In genomic region chr22:38758276-38758945, GRCh38 we compare ENCODE assay signal across 10 cellular contexts.
DNase-seq lines count a peak whose midpoint lies in the region; ATAC-seq and TF ChIP-seq lines count a peak whose summit lies in the region.
"Had no signal": no experiment of that assay in that cellular context is flagged by ENCODE, and none has a peak within 500 bp of the region (broad histone marks: within the 10 kb centered on the region; RNA-seq: fewer than 3 reads in every experiment).

No MANE protein-coding gene starts in this region.

- no peaks in the 10 kb centered on the region for H3K9me3 Mint-ChIP-seq in activated naive CD8-positive, alpha-beta T cell (ENCODE audit: low read depth)

- TF ChIP-seq CTCF in GM10266 (IDR thresholded peaks at IDR 0.05; ENCODE audit: control insufficient read depth, insufficient read depth, low read depth, missing control alignments) = no peak

- DNase-seq in GM10266 (ENCODE audit: extremely low spot score) (peak; percentile 69), ACHN (no peak), HuH-7 (ENCODE audit: low spot score) (no peak)
- DNase-seq in stimulated activated CD4-positive, alpha-beta T cell treated with anti-CD3 and anti-CD28 coated beads, Interleukin-2, amount 100 ng/mL, for 48 hours = peak; percentile 62 to 63
- DNase-seq: foreskin fibroblast, NCI-H2029 had no signal

- peak overlapping the region; percentile 64 for H3K4me3 Mint-ChIP-seq in activated naive CD8-positive, alpha-beta T cell

- H3K4me1 Mint-ChIP-seq in activated naive CD8-positive, alpha-beta T cell (ENCODE audit: low read depth) = peaks cover 46% of the 10 kb centered on the region

- peak overlapping the region; percentile 80 for H3K27ac Mint-ChIP-seq in activated naive CD8-positive, alpha-beta T cell

- H3K36me3 Mint-ChIP-seq in activated naive CD8-positive, alpha-beta T cell = no peaks in the 10 kb centered on the region

- no peaks in the 10 kb centered on the region for H3K27me3 Mint-ChIP-seq in activated naive CD8-positive, alpha-beta T cell

- peak; percentile 17 to 19 for ATAC-seq in activated CD4-positive, CD25-positive, alpha-beta regulatory T cell treated with anti-CD3 and anti-CD28 coated beads, Interleukin-2, amount 50 U/mL, for 24 hours
- ATAC-seq in GM21786 (IDR thresholded peaks at IDR 0.05; ENCODE audit: unreplicated experiment) (no peak), HG03196 (IDR thresholded peaks at IDR 0.05; ENCODE audit: unreplicated experiment) (no peak)

- in situ Hi-C loops in ACHN (cut with HindIII; ENCODE audit: low pct_ligation_motif_present, low pct_unique_long_range_greater_than_20kb, low sequenced_read_pairs) = no loop called here

Comparison
In these comparisons a context has a peak if more than half of its experiments do, and no peak if none do; other contexts are left out.
1. DNase-seq: peak in GM10266 (single experiment) and stimulated activated CD4-positive, alpha-beta T cell treated with anti-CD3 and anti-CD28 coated beads, Interleukin-2, amount 100 ng/mL, for 48 hours (2 of 2); none in ACHN (single experiment) and HuH-7 (single experiment).
2. ATAC-seq: peak in activated CD4-positive, CD25-positive, alpha-beta regulatory T cell treated with anti-CD3 and anti-CD28 coated beads, Interleukin-2, amount 50 U/mL, for 24 hours (2 of 2); none in GM21786 (single experiment) and HG03196 (single experiment).